Comparison of ENCODE assay signal across 1 cellular context in the genomic region with DNA sequence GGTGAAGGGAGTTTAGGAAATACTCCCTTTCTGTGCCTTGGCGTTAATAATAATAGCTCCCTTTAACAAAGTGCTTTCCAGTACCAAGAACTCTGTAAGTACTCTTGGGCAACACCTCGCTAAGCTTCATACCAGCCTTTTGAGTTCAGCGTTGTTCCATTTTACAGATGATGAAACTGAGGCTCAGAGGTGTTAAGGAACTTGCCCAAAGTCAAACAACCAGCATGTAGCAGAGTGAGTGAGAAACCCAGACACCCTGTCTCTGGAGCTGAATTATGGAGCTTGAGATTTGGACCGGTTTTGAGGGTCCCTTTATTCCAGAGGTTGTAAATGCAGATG.
TF ChIP-seq lines count a peak whose summit lies in the region.

No MANE protein-coding gene starts in this region.

TF ChIP-seq in WTC11, 78 proteins besides CTCF, POLR2A, EP300 and RAD21 (continued from another document):
- TF ChIP-seq, protein P1, sequence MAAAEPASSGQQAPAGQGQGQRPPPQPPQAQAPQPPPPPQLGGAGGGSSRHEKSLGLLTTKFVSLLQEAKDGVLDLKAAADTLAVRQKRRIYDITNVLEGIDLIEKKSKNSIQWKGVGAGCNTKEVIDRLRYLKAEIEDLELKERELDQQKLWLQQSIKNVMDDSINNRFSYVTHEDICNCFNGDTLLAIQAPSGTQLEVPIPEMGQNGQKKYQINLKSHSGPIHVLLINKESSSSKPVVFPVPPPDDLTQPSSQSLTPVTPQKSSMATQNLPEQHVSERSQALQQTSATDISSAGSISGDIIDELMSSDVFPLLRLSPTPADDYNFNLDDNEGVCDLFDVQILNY (CRISPR knock-in tag; IDR thresholded peaks at IDR 0.05), result no peak
- TF ChIP-seq KAT7 (CRISPR knock-in tag; IDR thresholded peaks at IDR 0.05; ENCODE audit: borderline replicate concordance), result no peak
- TF ChIP-seq, protein P2, sequence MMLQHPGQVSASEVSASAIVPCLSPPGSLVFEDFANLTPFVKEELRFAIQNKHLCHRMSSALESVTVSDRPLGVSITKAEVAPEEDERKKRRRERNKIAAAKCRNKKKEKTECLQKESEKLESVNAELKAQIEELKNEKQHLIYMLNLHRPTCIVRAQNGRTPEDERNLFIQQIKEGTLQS (CRISPR knock-in tag; conservative IDR thresholded peaks at IDR 0.05), result no peak
